22 cellular contexts compared by ENCODE assay signal in genomic region chr6:83985715-83986114, GRCh38. TPM values are rescaled to one million over a fixed set of nuclear protein-coding genes. Genes with fewer than 3 reads are reported as not detected.
"Had no signal": no experiment of that assay in that cellular context is flagged by ENCODE, and none has a peak within 500 bp of the region (broad histone marks: within the 10 kb centered on the region; RNA-seq: fewer than 3 reads in every experiment).

No MANE protein-coding gene starts in this region.

- DNase-seq: hypothalamus; immature natural killer cell; kidney; left colon; left lung; mesendoderm; naive B cell; ovary; sigmoid colon; small intestine; spleen; stimulated activated CD4-positive, alpha-beta T cell treated with anti-CD3 and anti-CD28 coated beads, Interleukin-4, amount 100 ng/mL, for 24 hours; stimulated activated naive CD4-positive, alpha-beta T cell; transverse colon; upper lobe of left lung had no signal

- H3K4me3 ChIP-seq: left lung, lung, ovary, right atrium auricular region, sigmoid colon, spleen, suprapubic skin, transverse colon, upper lobe of left lung, vagina had no signal

- H3K9me3 ChIP-seq: left lung, ovary, sigmoid colon, suprapubic skin, transverse colon, upper lobe of left lung, vagina had no signal

- ATAC-seq: left colon; natural killer cell treated with Interleukin-12 subunit alpha and Interleukin-12 subunit beta and Interleukin-15 and Interleukin-18, amount 100 ng/mL, for 72 hours; stimulated activated effector memory CD8-positive, alpha-beta T cell treated with anti-CD3 and anti-CD28 coated beads, Interleukin-12 subunit alpha, Interleukin-12 subunit beta, amount 100 ng/mL, for 72 hours had no signal

- H3K36me3 ChIP-seq: left lung, ovary, right atrium auricular region, sigmoid colon, suprapubic skin, transverse colon, upper lobe of left lung, vagina had no signal

- FAIRE-seq: islet of Langerhans, kidney, small intestine had no signal

- H3K27ac ChIP-seq: left lung, ovary, right atrium auricular region, sigmoid colon, spleen, suprapubic skin, transverse colon, vagina had no signal

- H3K4me1 ChIP-seq: left lung, right atrium auricular region, sigmoid colon, spleen, suprapubic skin, transverse colon, upper lobe of left lung, vagina had no signal

- H3K27me3 ChIP-seq: left lung, ovary, right atrium auricular region, sigmoid colon, spleen, suprapubic skin, transverse colon, upper lobe of left lung, vagina had no signal

RNA-seq across cellular contexts. Expression of gene MRAP2, which starts 47.9 kb away (rescaled TPM):
- total RNA-seq: natural killer cell treated with Interleukin-12 subunit alpha and Interleukin-12 subunit beta and Interleukin-15 and Interleukin-18, amount 100 ng/mL, for 72 hours had no signal
- polyA plus RNA-seq: immature natural killer cell had no signal
